ENCODE assay signal across 8 cellular contexts in genomic region chr19:45779231-45780145, GRCh38. TPM values are rescaled to one million over a fixed set of nuclear protein-coding genes. Genes with fewer than 3 reads are reported as not detected.
A peak's percentile ranks its signal among the peaks of the same experiment; 100 is the strongest.
DNase-seq lines count a peak whose midpoint lies in the region; ATAC-seq, FAIRE-seq and TF ChIP-seq lines count a peak whose summit lies in the region.

No MANE protein-coding gene starts in this region.

- H3K9me3 ChIP-seq in DND-41 (ENCODE audit: insufficient read depth, low read length, severe bottlenecking): no peaks in the 10 kb centered on the region
- H3K9me3 ChIP-seq in kidney (ENCODE audit: control insufficient read depth in 1 of 2, low read length in 2 of 2): no peaks in the 10 kb centered on the region

- H3K27me3 Mint-ChIP-seq in brain: peaks cover 3% of the 10 kb centered on the region

- peak overlapping the region; percentile 50 to 94 (median 81) for H3K4me3 Mint-ChIP-seq in brain

- H3K27ac ChIP-seq in DND-41 (ENCODE audit: low read length) (no peak overlapping the region), kidney (ENCODE audit: low read depth in 2 of 2, low read length in 2 of 2) (no peak overlapping the region)

- no peaks in the 10 kb centered on the region for H3K4me1 ChIP-seq in DND-41 (ENCODE audit: insufficient read depth, low read length)
- peaks cover 0 to 27% of the 10 kb centered on the region in 2 donors for H3K4me1 ChIP-seq in kidney (ENCODE audit: control insufficient read depth in 1 of 2, insufficient read depth in 1 of 2, low read depth in 1 of 2, low read length in 2 of 2)

- H3K36me3 ChIP-seq in DND-41 (ENCODE audit: insufficient read depth, low read length) (peaks cover 20% of the 10 kb centered on the region), H7 (replicated peaks; ENCODE audit: control insufficient read depth, insufficient read depth, low read length) (peaks cover 2% of the 10 kb centered on the region), kidney (ENCODE audit: control insufficient read depth in 1 of 2, insufficient read depth in 2 of 2, low read length in 2 of 2) (peaks cover 0 to 5% of the 10 kb centered on the region in 2 donors)

- H3K9me3 Mint-ChIP-seq in brain: no peaks in the 10 kb centered on the region

- peak overlapping the region in 4 of 5 experiments; percentile 52 to 91 (median 78) for H3K27ac Mint-ChIP-seq in brain

- intact Hi-C loops in kidney (cut with DNase I): no loop called here

- H3K9ac ChIP-seq in DND-41 (ENCODE audit: low read depth, low read length) (no peak overlapping the region), kidney (ENCODE audit: low read length in 2 of 2) (peak overlapping the region in 1 of 2 donors; percentile 13)

- H3K4me1 Mint-ChIP-seq in brain: peaks cover 45% of the 10 kb centered on the region

- H2AFZ ChIP-seq in DND-41 (ENCODE audit: low read depth, low read length): no peak overlapping the region

- TF ChIP-seq CTCF in DND-41 (IDR thresholded peaks at IDR 0.05; ENCODE audit: borderline replicate concordance, extremely low read depth, low read length, poor library complexity, severe bottlenecking) (peak; percentile 24), brain (conservative IDR thresholded peaks at IDR 0.05) (peak in 1 of 2 experiments; percentile 86), kidney (IDR thresholded peaks at IDR 0.05; ENCODE audit: borderline replicate concordance, extremely low read depth, insufficient read depth) (peak; percentile 45)

- H3K79me2 ChIP-seq in DND-41 (ENCODE audit: insufficient read depth, low read length): no peaks in the 10 kb centered on the region

- H4K20me1 ChIP-seq in DND-41 (ENCODE audit: insufficient read depth, low read length): peaks cover 17% of the 10 kb centered on the region

- DNase-seq in DND-41 (peak; percentile 30), H7 (peak; percentile 99), NCI-H1092 treated with DMSO at 0.1 percent for 48 hours (lab: John Stamatoyannopoulos, UW) (peak; percentile 84), UCSD-AML1 (lab: John Stamatoyannopoulos, UW; ENCODE audit: unreplicated experiment) (peak; percentile 85), kidney (peak; percentile 95)
- peak; percentile 87 for DNase-seq in stimulated activated CD4-positive, alpha-beta T cell treated with anti-CD3 and anti-CD28 coated beads, Interleukin-4, amount 100 ng/mL, for 1 hour

- 0 out of 3 replicates have a peak, but pooled peaks have one; percentile 36 for ATAC-seq in DND-41 (ENCODE audit: insufficient read depth, low read depth)
- ATAC-seq in HG03378 (IDR thresholded peaks at IDR 0.05; ENCODE audit: unreplicated experiment): no peak

- H3K36me3 Mint-ChIP-seq in brain: peaks cover 31% of the 10 kb centered on the region

- FAIRE-seq in kidney (lab: Jason Lieb, UNC): no peak

- H3K4me2 ChIP-seq in DND-41 (ENCODE audit: insufficient read depth, low read length): no peak overlapping the region

- H3K27me3 ChIP-seq in DND-41 (ENCODE audit: insufficient read depth, low read length, poor library complexity): no peaks in the 10 kb centered on the region
- H3K27me3 ChIP-seq in H7 (ENCODE audit: control insufficient read depth, insufficient read depth, low read length): peaks cover 9% of the 10 kb centered on the region

- H3K4me3 ChIP-seq in DND-41 (ENCODE audit: low read depth in 1 of 2, low read length in 2 of 2): no peak overlapping the region
- H3K4me3 ChIP-seq in H7 (ENCODE audit: insufficient read depth, low read depth, low read length): peak overlapping the region; percentile 50
- H3K4me3 ChIP-seq in kidney (ENCODE audit: low read length in 2 of 2): peak overlapping the region in 1 of 2 donors; percentile 46

RNA-seq across cellular contexts. Expression of gene DMPK, which starts 2.8 kb away (rescaled TPM):
- 6.4 and 18.8 TPM in 2 replicates for total RNA-seq in H7 (2014; rRNA removed; shearing (Covaris generic))
- polyA plus RNA-seq in brain (ENCODE audit: insufficient read depth, low read depth, low replicate concordance) (30.7 TPM), kidney (ENCODE audit: insufficient read depth, low read depth, low replicate concordance) (31.3 TPM)
- total RNA-seq in kidney: 63.0 TPM

RNA-seq across cellular contexts. Expression of gene SIX5, which starts 10.4 kb away (rescaled TPM):
- total RNA-seq in H7 (2014; rRNA removed; shearing (Covaris generic)): 18.7 and 22.0 TPM in 2 replicates
- polyA plus RNA-seq in brain (ENCODE audit: insufficient read depth, low read depth, low replicate concordance): 4.5 TPM
- 19.4 TPM for total RNA-seq in kidney
- 15.2 TPM for polyA plus RNA-seq in kidney (ENCODE audit: insufficient read depth, low read depth, low replicate concordance)

RNA-seq across cellular contexts. Expression of gene DMWD, which starts 13.2 kb away (rescaled TPM):
- 35.9 and 47.1 TPM in 2 replicates for total RNA-seq in H7 (2014; rRNA removed; shearing (Covaris generic))
- 36.3 TPM for polyA plus RNA-seq in brain (ENCODE audit: insufficient read depth, low read depth, low replicate concordance)
- total RNA-seq in kidney: 60.9 TPM
- polyA plus RNA-seq in kidney (ENCODE audit: insufficient read depth, low read depth, low replicate concordance): 22.2 TPM

RNA-seq across cellular contexts. Expression of gene RSPH6A, which starts 35.6 kb away (rescaled TPM):
- total RNA-seq in H7 (2014; rRNA removed; shearing (Covaris generic)): 0.38 and 0.44 TPM in 2 replicates
- polyA plus RNA-seq in brain (ENCODE audit: insufficient read depth, low read depth, low replicate concordance) (not detected), kidney (ENCODE audit: insufficient read depth, low read depth, low replicate concordance) (not detected)
- 0.13 TPM for total RNA-seq in kidney

RNA-seq across cellular contexts. Expression of gene MEIOSIN, which starts 46.2 kb away (rescaled TPM):
- total RNA-seq in H7 (2014; rRNA removed; shearing (Covaris generic)): not detected in 2 replicates
- polyA plus RNA-seq in brain (ENCODE audit: insufficient read depth, low read depth, low replicate concordance) (not detected), kidney (ENCODE audit: insufficient read depth, low read depth, low replicate concordance) (not detected)
- total RNA-seq in kidney: not detected

Comparison
In these comparisons a context has a peak if more than half of its experiments do, and no peak if none do; other contexts are left out.
1. DNase-seq: peak in every context shown above with its lines; median percentile 99 in H7; 95 in kidney; 87 in stimulated activated CD4-positive, alpha-beta T cell treated with anti-CD3 and anti-CD28 coated beads, Interleukin-4, amount 100 ng/mL, for 1 hour; 85 in UCSD-AML1; 84 in NCI-H1092 treated with DMSO at 0.1 percent for 48 hours; 30 in DND-41.